ENCODE assay signal across 1 cellular context in genomic region chr3:196896229-196896628, GRCh38.
TF ChIP-seq lines count a peak whose summit lies in the region.

No MANE protein-coding gene starts in this region.

TF ChIP-seq in K562, 482 proteins besides CTCF, POLR2A, EP300 and RAD21 (continued from another document):
- TF ChIP-seq PBX2 (CRISPR knock-in tag; IDR thresholded peaks at IDR 0.05; ENCODE audit: low read depth) (no peak), PBX2 (tag; conservative IDR thresholded peaks at IDR 0.05; ENCODE audit: low read depth) (peak; percentile 74), HMG20A (CRISPR knock-in tag; conservative IDR thresholded peaks at IDR 0.05) (no peak), ESRRA (IDR thresholded peaks at IDR 0.05; ENCODE audit: borderline replicate concordance, low read depth) (no peak), ARID2 (IDR thresholded peaks at IDR 0.05) (no peak), ZNF583 (CRISPR knock-in tag; IDR thresholded peaks at IDR 0.05) (no peak), ILF3 (IDR thresholded peaks at IDR 0.05; ENCODE audit: borderline replicate concordance) (no peak), MEIS2 (IDR thresholded peaks at IDR 0.05; ENCODE audit: partially characterized antibody) (peak; percentile 80), ZNF584 (CRISPR knock-in tag; IDR thresholded peaks at IDR 0.05; ENCODE audit: low read depth) (no peak), ZNF212 (CRISPR knock-in tag; IDR thresholded peaks at IDR 0.05) (no peak), OTX1 (CRISPR knock-in tag; IDR thresholded peaks at IDR 0.05) (no peak), ZBTB5 (IDR thresholded peaks at IDR 0.05) (no peak), NFXL1 (CRISPR knock-in tag; IDR thresholded peaks at IDR 0.05) (no peak), ZNF592 (IDR thresholded peaks at IDR 0.05) (no peak), BMI1 (IDR thresholded peaks at IDR 0.05; ENCODE audit: low read length) (no peak), HMBOX1 (IDR thresholded peaks at IDR 0.05) (peak; percentile 77), ZFX (CRISPR knock-in tag; IDR thresholded peaks at IDR 0.05) (no peak), RNF2 (IDR thresholded peaks at IDR 0.05) (no peak), PKNOX1 (IDR thresholded peaks at IDR 0.05) (peak; percentile 76), PHB (CRISPR knock-in tag; IDR thresholded peaks at IDR 0.05) (no peak), HCFC1 (IDR thresholded peaks at IDR 0.05; ENCODE audit: low read depth, low read length) (no peak)
